30 cellular contexts compared by ENCODE assay signal in genomic region chr5:143955140-143955539, GRCh38.
DNase-seq lines count a peak whose midpoint lies in the region; ATAC-seq, FAIRE-seq and TF ChIP-seq lines count a peak whose summit lies in the region.
"Had no signal": no experiment of that assay in that cellular context is flagged by ENCODE, and none has a peak within 500 bp of the region (broad histone marks: within the 10 kb centered on the region; RNA-seq: fewer than 3 reads in every experiment).

No MANE protein-coding gene starts in this region.

- DNase-seq in Right ventricle myocardium superior (no peak), right atrium auricular region (ENCODE audit: low spot score) (no peak), endothelial cell of umbilical vein (ENCODE audit: low read depth, low spot score) (no peak), left kidney (ENCODE audit: low read depth, low spot score) (peak; percentile 25), T-helper 17 cell (no peak), nephron progenitor cell (no peak)
- DNase-seq: 8988T; activated CD4-positive, alpha-beta T cell treated with anti-CD3 and anti-CD28 coated beads, Interleukin-2, amount 50 U/mL, for 4 hours; activated naive CD4-positive, alpha-beta T cell treated with anti-CD3 and anti-CD28 coated beads for 36 hours; DMS 273 treated with DMSO at 0.1 percent for 48 hours; GF-D8; MG63; naive thymus-derived CD4-positive, alpha-beta T cell; NCI-H1436 treated with DMSO at 0.1 percent for 48 hours; NCI-H748 treated with DMSO at 0.1 percent for 48 hours; OCI-M1; SJCRH30; stimulated activated CD4-positive, alpha-beta T cell treated with anti-CD3 and anti-CD28 coated beads, Interleukin-2, amount 100 ng/mL, for 48 hours; stomach; T-helper 2 cell; upper lobe of left lung; WERI-Rb-1 had no signal

- H2AFZ ChIP-seq in endothelial cell of umbilical vein (ENCODE audit: low read depth, low read length) = no peak overlapping the region
- H2AFZ ChIP-seq: parathyroid adenoma had no signal

- ATAC-seq in Right ventricle myocardium superior (ENCODE audit: poor library complexity) (peak; percentile 87), HG03175 (IDR thresholded peaks at IDR 0.05; ENCODE audit: unreplicated experiment) (no peak), T-helper 17 cell (no peak), GM18505 (IDR thresholded peaks at IDR 0.05; ENCODE audit: unreplicated experiment) (no peak)
- ATAC-seq: naive thymus-derived CD4-positive, alpha-beta T cell had no signal

- H3K27ac ChIP-seq in right atrium auricular region = no peak overlapping the region
- no peak overlapping the region for H3K27ac ChIP-seq in endothelial cell of umbilical vein (ENCODE audit: insufficient read depth, low read depth, low read length)
- H3K27ac ChIP-seq: ascending aorta, C4-2B, epithelial cell of prostate, parathyroid adenoma, SJCRH30, stomach, upper lobe of left lung, WERI-Rb-1 had no signal

- FAIRE-seq in endothelial cell of umbilical vein (lab: Jason Lieb, UNC) = peak; percentile 49
- FAIRE-seq: GM12892 had no signal

- H3K9me3 ChIP-seq in right atrium auricular region (no peaks in the 10 kb centered on the region), endothelial cell of umbilical vein (replicated peaks; ENCODE audit: control insufficient read depth, insufficient read depth, low read length) (no peaks in the 10 kb centered on the region), T-helper 17 cell (ENCODE audit: control insufficient read depth, low read length, poor library complexity, severe bottlenecking) (no peaks in the 10 kb centered on the region)
- H3K9me3 ChIP-seq: ascending aorta, SJCRH30, stomach, upper lobe of left lung had no signal

- TF ChIP-seq POLR2A in endothelial cell of umbilical vein (IDR thresholded peaks at IDR 0.05; ENCODE audit: low read depth, low read length) = no peak
- no peak for TF ChIP-seq POLR2A in GM18505 (IDR thresholded peaks at IDR 0.05; ENCODE audit: borderline replicate concordance, extremely low read depth, insufficient read depth, insufficient read length)

- intact Hi-C loops in Right ventricle myocardium superior (cut with DNase I) (no loop called here), endothelial cell of umbilical vein (cut with micrococcal nuclease) (no loop called here)

- H3K4me1 ChIP-seq in right atrium auricular region (no peaks in the 10 kb centered on the region), endothelial cell of umbilical vein (ENCODE audit: control insufficient read depth, extremely low read depth, insufficient read depth, low read length) (peaks cover 9% of the 10 kb centered on the region)
- H3K4me1 ChIP-seq: ascending aorta, parathyroid adenoma, SJCRH30, upper lobe of left lung had no signal

- no peak for TF ChIP-seq CTCF in right atrium auricular region (IDR thresholded peaks at IDR 0.05)
- TF ChIP-seq CTCF in endothelial cell of umbilical vein (IDR thresholded peaks at IDR 0.05; ENCODE audit: extremely low read depth in 1 of 2, insufficient read depth in 1 of 2, low read depth in 1 of 2, low read length in 2 of 2) = no peak
- TF ChIP-seq CTCF in nephron progenitor cell (IDR thresholded peaks at IDR 0.05) = no peak

- no peaks in the 10 kb centered on the region for H3K36me3 ChIP-seq in right atrium auricular region
- no peaks in the 10 kb centered on the region for H3K36me3 ChIP-seq in endothelial cell of umbilical vein (ENCODE audit: control insufficient read depth in 2 of 2, extremely low read depth in 1 of 2, insufficient read depth in 2 of 2, low read length in 2 of 2)
- H3K36me3 ChIP-seq: ascending aorta, MG63, SJCRH30, stomach, upper lobe of left lung, WERI-Rb-1 had no signal

- no peaks in the 10 kb centered on the region for H3K9me1 ChIP-seq in endothelial cell of umbilical vein (replicated peaks; ENCODE audit: control insufficient read depth, extremely low read depth, insufficient read depth, low read length)

- H3K9ac ChIP-seq in endothelial cell of umbilical vein (replicated peaks; ENCODE audit: extremely low read depth, insufficient read depth, low read length) = no peak overlapping the region
- H3K9ac ChIP-seq: parathyroid adenoma had no signal

- CTCF ChIA-PET in endothelial cell of umbilical vein (lab: Charles Lee) = no interaction called here

- H3K27me3 ChIP-seq in right atrium auricular region (no peaks in the 10 kb centered on the region), endothelial cell of umbilical vein (ENCODE audit: control insufficient read depth in 2 of 2, insufficient read depth in 2 of 2, low read length in 2 of 2) (no peaks in the 10 kb centered on the region)
- H3K27me3 ChIP-seq: ascending aorta, MG63, stomach, upper lobe of left lung had no signal

- peaks cover 10% of the 10 kb centered on the region for H3K27me3 Mint-ChIP-seq in T-helper 17 cell
- H3K27me3 Mint-ChIP-seq in nephron progenitor cell (ENCODE audit: low read depth, poor library complexity) = peaks cover 2% of the 10 kb centered on the region

- H3K4me2 ChIP-seq in endothelial cell of umbilical vein (ENCODE audit: insufficient read depth, low read length) = no peak overlapping the region

- H3K4me3 Mint-ChIP-seq in T-helper 17 cell = no peak overlapping the region
- H3K4me3 Mint-ChIP-seq in nephron progenitor cell = no peak overlapping the region
- H3K4me3 Mint-ChIP-seq: activated naive CD4-positive, alpha-beta T cell treated with anti-CD3 and anti-CD28 coated beads for 36 hours; naive thymus-derived CD4-positive, alpha-beta T cell had no signal

- H3K4me3 ChIP-seq in right atrium auricular region = no peak overlapping the region
- no peak overlapping the region for H3K4me3 ChIP-seq in endothelial cell of umbilical vein (replicated peaks in 1 of 3; ENCODE audit: insufficient read depth in 1 of 3, low read depth in 1 of 3, low read length in 3 of 3)
- H3K4me3 ChIP-seq: ascending aorta, MG63, SJCRH30, stomach, upper lobe of left lung had no signal

- H3K79me2 ChIP-seq in endothelial cell of umbilical vein (ENCODE audit: control insufficient read depth, insufficient read depth, low read length) = no peaks in the 10 kb centered on the region
- H3K79me2 ChIP-seq: parathyroid adenoma had no signal

- H3K27ac Mint-ChIP-seq in T-helper 17 cell (no peak overlapping the region), nephron progenitor cell (no peak overlapping the region)
- H3K27ac Mint-ChIP-seq: activated naive CD4-positive, alpha-beta T cell treated with anti-CD3 and anti-CD28 coated beads for 36 hours; IgD-negative memory B cell; naive thymus-derived CD4-positive, alpha-beta T cell had no signal

- H3K4me1 Mint-ChIP-seq in T-helper 17 cell = no peaks in the 10 kb centered on the region
- no peaks in the 10 kb centered on the region for H3K4me1 Mint-ChIP-seq in nephron progenitor cell
- H3K4me1 Mint-ChIP-seq: IgD-negative memory B cell; naive thymus-derived CD4-positive, alpha-beta T cell had no signal

- peaks cover 10% of the 10 kb centered on the region for H3K36me3 Mint-ChIP-seq in T-helper 17 cell (ENCODE audit: low read depth)
- no peaks in the 10 kb centered on the region for H3K36me3 Mint-ChIP-seq in nephron progenitor cell (ENCODE audit: low read depth)
- H3K36me3 Mint-ChIP-seq: naive thymus-derived CD4-positive, alpha-beta T cell had no signal

- peaks cover 4% of the 10 kb centered on the region for H3K9me3 Mint-ChIP-seq in nephron progenitor cell
- H3K9me3 Mint-ChIP-seq: activated naive CD4-positive, alpha-beta T cell treated with anti-CD3 and anti-CD28 coated beads for 36 hours had no signal

- dilution Hi-C loops in endothelial cell of umbilical vein (cut with MboI; ENCODE audit: extremely low pct_ligation_motif_present, low sequenced_read_pairs) = no loop called here

- H4K20me1 ChIP-seq in endothelial cell of umbilical vein (replicated peaks; ENCODE audit: control insufficient read depth, extremely low read depth, insufficient read depth, low read length) = no peaks in the 10 kb centered on the region

- no TSS peak for BruUV-seq in endothelial cell of umbilical vein (replicated peaks; lab: Mats Ljungman, UMichigan)

- POLR2A ChIA-PET in endothelial cell of umbilical vein (lab: Charles Lee) = no interaction called here

TF ChIP-seq in endothelial cell of umbilical vein, 7 proteins besides CTCF, POLR2A, EP300 and RAD21:
- no peak for TF ChIP-seq JUN (IDR thresholded peaks at IDR 0.05; ENCODE audit: borderline replicate concordance, insufficient read depth, insufficient read length, low read depth)
- TF ChIP-seq GATA2 (IDR thresholded peaks at IDR 0.05; ENCODE audit: insufficient read depth, insufficient read length, low read depth, low read length) = no peak
- TF ChIP-seq POLR2AphosphoS5 (IDR thresholded peaks at IDR 0.05; ENCODE audit: insufficient read depth, low read depth, low read length) = no peak
- TF ChIP-seq FOS (IDR thresholded peaks at IDR 0.05; ENCODE audit: borderline replicate concordance, insufficient read depth, low read length) = no peak
- TF ChIP-seq EZH2 (IDR thresholded peaks at IDR 0.05; ENCODE audit: borderline replicate concordance, low read depth, low read length, severe bottlenecking) = no peak
- TF ChIP-seq, protein P1, sequence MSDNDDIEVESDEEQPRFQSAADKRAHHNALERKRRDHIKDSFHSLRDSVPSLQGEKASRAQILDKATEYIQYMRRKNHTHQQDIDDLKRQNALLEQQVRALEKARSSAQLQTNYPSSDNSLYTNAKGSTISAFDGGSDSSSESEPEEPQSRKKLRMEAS (IDR thresholded peaks at IDR 0.05; ENCODE audit: insufficient read depth, insufficient read length) = no peak
- no peak for TF ChIP-seq MYC (IDR thresholded peaks at IDR 0.05; ENCODE audit: low read depth, low read length)
